ENCODE assay signal across 8 cellular contexts in genomic region chr4:20700007-20700761, GRCh38. TPM values are rescaled to one million over a fixed set of nuclear protein-coding genes. Genes with fewer than 3 reads are reported as not detected.
DNase-seq lines count a peak whose midpoint lies in the region; ATAC-seq and TF ChIP-seq lines count a peak whose summit lies in the region.

TSS of gene PACRGL (plus strand) at chr4:20700458. CDS start at chr4:20704482, 4,024 bp downstream.

- DNase-seq in CD1c-positive myeloid dendritic cell (ENCODE audit: extremely low spot score) (peak; percentile 98), NCI-H82 treated with DMSO at 0.1 percent for 48 hours (lab: John Stamatoyannopoulos, UW; ENCODE audit: unreplicated experiment) (peak; percentile 86), dorsolateral prefrontal cortex (peak; percentile 90 to 97 (median 94))
- DNase-seq in activated CD4-positive, alpha-beta memory T cell treated with anti-CD3 and anti-CD28 coated beads for 36 hours = peak; percentile 94
- peak; percentile 93 for DNase-seq in stimulated activated CD4-positive, alpha-beta T cell treated with anti-CD3 and anti-CD28 coated beads, Interleukin-4, amount 100 ng/mL, for 24 hours

- H3K9me3 ChIP-seq in liver (ENCODE audit: control insufficient read depth in 4 of 4, low read length in 3 of 4) = no peaks in the 10 kb centered on the region

- POLR2A ChIA-PET in activated CD4-positive, alpha-beta memory T cell treated with anti-CD3 and anti-CD28 coated beads for 36 hours (lab: Charles Lee) = no interaction called here

- CTCF ChIA-PET in activated CD4-positive, alpha-beta memory T cell treated with anti-CD3 and anti-CD28 coated beads for 36 hours (lab: Charles Lee) = interaction anchor here (1.2 kb wide), 1 partner anchor 15 kb away, joined by 6 read pairs; no protein-coding TSS in a partner anchor

- H3K9me3 Mint-ChIP-seq in activated CD4-positive, alpha-beta memory T cell treated with anti-CD3 and anti-CD28 coated beads for 36 hours = no peaks in the 10 kb centered on the region

- H3K36me3 Mint-ChIP-seq in activated CD4-positive, alpha-beta memory T cell treated with anti-CD3 and anti-CD28 coated beads for 36 hours = peaks cover 11% of the 10 kb centered on the region

- peaks cover 0 to 8% (median 7%) of the 10 kb centered on the region in 4 donors for H3K36me3 ChIP-seq in liver (ENCODE audit: control insufficient read depth in 4 of 4, insufficient read depth in 3 of 4, low read depth in 1 of 4, low read length in 3 of 4)

- H3K9ac ChIP-seq in liver (ENCODE audit: low read depth in 1 of 2, low read length in 2 of 2) = peak within 1 kb of the TSS; percentile 73 to 92

- peak within 1 kb of the TSS; percentile 65 to 98 (median 90) for H3K4me3 ChIP-seq in dorsolateral prefrontal cortex
- H3K4me3 ChIP-seq in liver (ENCODE audit: low read depth in 1 of 3, low read length in 3 of 3) = peak within 1 kb of the TSS; percentile 94 to 96 (median 95)

- WGBS in liver = under 1% methylated on average over 60 of the region's 60 CpGs

- peak within 1 kb of the TSS; percentile 78 for H3K27ac Mint-ChIP-seq in activated CD4-positive, alpha-beta memory T cell treated with anti-CD3 and anti-CD28 coated beads for 36 hours

- peaks cover 33% of the 10 kb centered on the region for H3K4me1 Mint-ChIP-seq in activated CD4-positive, alpha-beta memory T cell treated with anti-CD3 and anti-CD28 coated beads for 36 hours (ENCODE audit: low read depth)

- H3K4me1 ChIP-seq in liver (ENCODE audit: control insufficient read depth in 4 of 4, insufficient read depth in 4 of 4, low read length in 3 of 4) = peaks cover 2 to 17% (median 14%) of the 10 kb centered on the region in 4 donors

- ATAC-seq in GM19438 (IDR thresholded peaks at IDR 0.05; ENCODE audit: low read depth, unreplicated experiment) (peak; percentile 100), HG03575 (IDR thresholded peaks at IDR 0.05; ENCODE audit: extremely low read depth, insufficient number of reproducible peaks, low FRiP score, unreplicated experiment) (peak; percentile 94)

- TF ChIP-seq RAD21 in liver (IDR thresholded peaks at IDR 0.05) = no peak

- H3K27me3 Mint-ChIP-seq in activated CD4-positive, alpha-beta memory T cell treated with anti-CD3 and anti-CD28 coated beads for 36 hours = peaks cover 2% of the 10 kb centered on the region

- peak within 1 kb of the TSS; percentile 87 for H3K4me3 Mint-ChIP-seq in activated CD4-positive, alpha-beta memory T cell treated with anti-CD3 and anti-CD28 coated beads for 36 hours

- intact Hi-C loops in activated CD4-positive, alpha-beta memory T cell treated with anti-CD3 and anti-CD28 coated beads for 36 hours (cut with micrococcal nuclease) = loop anchor here (1.0 kb wide), 1 partner anchor 281 kb away; no protein-coding TSS in a partner anchor
- intact Hi-C loops in dorsolateral prefrontal cortex (cut with DNase I) = no loop called here

- peak in 28 of 56 donors; percentile 10 to 41 (median 23) for TF ChIP-seq CTCF in dorsolateral prefrontal cortex (IDR thresholded peaks at IDR 0.05 in 54 of 56, conservative IDR thresholded peaks at IDR 0.05 in 2 of 56; ENCODE audit: low read depth in 1 of 56, partially characterized antibody in 56 of 56)
- no peak for TF ChIP-seq CTCF in liver (IDR thresholded peaks at IDR 0.05; ENCODE audit: low read depth, low read length, missing input control)

- H3K27ac ChIP-seq in dorsolateral prefrontal cortex (peak within 1 kb of the TSS in 55 of 59 donors; percentile 20 to 92 (median 75)), liver (ENCODE audit: low read depth in 1 of 2, low read length in 2 of 2) (peak within 1 kb of the TSS; percentile 55 to 73)

- H3K27me3 ChIP-seq in dorsolateral prefrontal cortex = no peaks in the 10 kb centered on the region
- H3K27me3 ChIP-seq in liver (ENCODE audit: control insufficient read depth in 4 of 4, insufficient read depth in 4 of 4, low read length in 3 of 4) = peaks cover 0 to 3% (median 1%) of the 10 kb centered on the region in 4 donors

TF ChIP-seq in liver, 16 proteins besides CTCF, POLR2A, EP300 and RAD21:
- TF ChIP-seq YY1 (IDR thresholded peaks at IDR 0.05) (peak; percentile 51), RXRA (IDR thresholded peaks at IDR 0.05) (peak; percentile 34 to 38), TAF1 (conservative IDR thresholded peaks at IDR 0.05) (no peak), HNF4A (conservative IDR thresholded peaks at IDR 0.05) (peak in 1 of 2 donors; percentile 25), MAX (IDR thresholded peaks at IDR 0.05) (peak; percentile 86), NR2F2 (IDR thresholded peaks at IDR 0.05) (peak; percentile 83), FOXA2 (IDR thresholded peaks at IDR 0.05) (no peak), SP1 (IDR thresholded peaks at IDR 0.05) (peak; percentile 66), ZBTB33 (IDR thresholded peaks at IDR 0.05) (peak; percentile 32)

RNA-seq across cellular contexts. Expression of gene PACRGL, which starts in this region (rescaled TPM):
- 10 to 100 TPM in 1 of 2 experiments, 1 to 10 TPM in 1; 9.8 to 10.5 TPM for total RNA-seq in activated CD4-positive, alpha-beta memory T cell treated with anti-CD3 and anti-CD28 coated beads for 36 hours
- total RNA-seq in dorsolateral prefrontal cortex = 10 to 100 TPM; 34.9 to 67.8 (median 47.8) TPM
- 1 to 10 TPM; 6.7 to 7.2 TPM for total RNA-seq in liver
- 1 to 10 TPM; 2.6 to 3.1 TPM for polyA plus RNA-seq in liver

Comparison
In these comparisons a context has a peak if more than half of its experiments do, and no peak if none do; other contexts are left out.
1. Peak in every context shown above with its lines: DNase-seq, ATAC-seq, H3K4me3 ChIP-seq and H3K27ac ChIP-seq.